ENCODE assay signal across 21 cellular contexts in genomic region chr2:224163573-224164307, GRCh38.
A peak's percentile ranks its signal among the peaks of the same experiment; 100 is the strongest.
DNase-seq lines count a peak whose midpoint lies in the region; ATAC-seq and TF ChIP-seq lines count a peak whose summit lies in the region.
"Had no signal": no experiment of that assay in that cellular context is flagged by ENCODE, and none has a peak within 500 bp of the region (broad histone marks: within the 10 kb centered on the region; RNA-seq: fewer than 3 reads in every experiment).

No MANE protein-coding gene starts in this region.

- H3K4me3 ChIP-seq in left ventricle myocardium inferior (no peak overlapping the region), mammary epithelial cell (replicated peaks in 1 of 3; ENCODE audit: insufficient read depth in 1 of 3, low read depth in 2 of 3, low read length in 3 of 3) (no peak overlapping the region)
- no peak overlapping the region for H3K4me3 ChIP-seq in CD8-positive, alpha-beta T cell (ENCODE audit: low read depth, low read length)
- H3K4me3 ChIP-seq: lung, vagina had no signal

- ATAC-seq in CD8-positive, alpha-beta T cell = no peak
- no peak for ATAC-seq in GM21447 (IDR thresholded peaks at IDR 0.05; ENCODE audit: unreplicated experiment)
- ATAC-seq: natural killer cell treated with Interleukin-12 subunit alpha and Interleukin-12 subunit beta and Interleukin-15 and Interleukin-18, amount 100 ng/mL, for 72 hours had no signal

- in situ Hi-C loops in mammary epithelial cell (cut with MboI; ENCODE audit: low sequenced_read_pairs in 2 of 2) = no loop called here

- dilution Hi-C loops in mammary epithelial cell (cut with HindIII; ENCODE audit: low sequenced_read_pairs) = no loop called here

- no peaks in the 10 kb centered on the region for H3K9me3 Mint-ChIP-seq in CD8-positive, alpha-beta T cell
- H3K9me3 Mint-ChIP-seq: activated naive CD4-positive, alpha-beta T cell treated with anti-CD3 and anti-CD28 coated beads, Interleukin-2, amount 10 ng/mL, durations not matched to agents 7 days and 5 days; natural killer cell treated with Interleukin-12 subunit alpha and Interleukin-12 subunit beta and Interleukin-15 and Interleukin-18, amount 100 ng/mL, for 72 hours had no signal

- POLR2A ChIA-PET in CD8-positive, alpha-beta T cell (lab: Charles Lee) = no interaction called here

- no TSS peak for BruUV-seq in mammary epithelial cell (replicated peaks; lab: Mats Ljungman, UMichigan)

- no peak for DNase-seq in left ventricle myocardium inferior
- DNase-seq in cardiac septum (ENCODE audit: low spot score) = no peak
- peak; percentile 63 for DNase-seq in mammary epithelial cell
- DNase-seq in glomerular visceral epithelial cell (ENCODE audit: extremely low spot score) = peak; percentile 33
- DNase-seq in stromal cell of bone marrow (ENCODE audit: low read depth) = peak; percentile 25
- DNase-seq in CD8-positive, alpha-beta T cell = no peak
- DNase-seq in NCI-H2196 treated with DMSO at 0.1 percent for 48 hours (lab: John Stamatoyannopoulos, UW; ENCODE audit: unreplicated experiment) = no peak
- DNase-seq: ACHN; activated CD4-positive, alpha-beta T cell treated with anti-CD3 and anti-CD28 coated beads, Interleukin-2, amount 50 U/mL, for 1 hour; activated naive CD4-positive, alpha-beta T cell treated with anti-CD3 and anti-CD28 coated beads, Interleukin-2, amount 10 ng/mL, durations not matched to agents 7 days and 5 days; caudate nucleus; CD4-positive, alpha-beta memory T cell; effector memory CD4-positive, alpha-beta T cell; NCI-H345; right cardiac atrium; RPMI8226; SW 1271 had no signal

- H3K27ac ChIP-seq in left ventricle myocardium inferior (replicated peaks) (peak overlapping the region; percentile 42), mammary epithelial cell (ENCODE audit: insufficient read depth, low read depth, low read length) (no peak overlapping the region)
- H3K27ac ChIP-seq in CD8-positive, alpha-beta T cell (ENCODE audit: low read depth, low read length) = no peak overlapping the region
- H3K27ac ChIP-seq: vagina had no signal

- H3K9ac ChIP-seq in mammary epithelial cell (ENCODE audit: insufficient read depth, low read length) = no peak overlapping the region

- H3K4me1 Mint-ChIP-seq in CD8-positive, alpha-beta T cell (ENCODE audit: low read depth) = no peaks in the 10 kb centered on the region
- H3K4me1 Mint-ChIP-seq: activated naive CD4-positive, alpha-beta T cell treated with anti-CD3 and anti-CD28 coated beads, Interleukin-2, amount 10 ng/mL, durations not matched to agents 7 days and 5 days; CD4-positive, alpha-beta memory T cell had no signal

- H3K36me3 Mint-ChIP-seq in CD8-positive, alpha-beta T cell = no peaks in the 10 kb centered on the region
- H3K36me3 Mint-ChIP-seq: activated naive CD4-positive, alpha-beta T cell treated with anti-CD3 and anti-CD28 coated beads, Interleukin-2, amount 10 ng/mL, durations not matched to agents 7 days and 5 days; CD4-positive, alpha-beta memory T cell; natural killer cell treated with Interleukin-12 subunit alpha and Interleukin-12 subunit beta and Interleukin-15 and Interleukin-18, amount 100 ng/mL, for 72 hours had no signal

- peaks cover 13% of the 10 kb centered on the region for H3K27me3 Mint-ChIP-seq in CD8-positive, alpha-beta T cell (ENCODE audit: low read depth)
- H3K27me3 Mint-ChIP-seq: activated naive CD4-positive, alpha-beta T cell treated with anti-CD3 and anti-CD28 coated beads, Interleukin-2, amount 10 ng/mL, durations not matched to agents 7 days and 5 days had no signal

- CTCF ChIA-PET in mammary epithelial cell (lab: Charles Lee; ENCODE audit: low non-redundant PET) = interaction anchor here (0.7 kb wide), 1 partner anchor 15 kb away, joined by 5 read pairs; no protein-coding TSS in a partner anchor
- CTCF ChIA-PET in CD8-positive, alpha-beta T cell (lab: Charles Lee) = no interaction called here

- TF ChIP-seq CTCF in left ventricle myocardium inferior (IDR thresholded peaks at IDR 0.05; ENCODE audit: borderline replicate concordance) (no peak), mammary epithelial cell (conservative IDR thresholded peaks at IDR 0.05 in 1 of 2, IDR thresholded peaks at IDR 0.05 in 1 of 2; ENCODE audit: extremely low read depth in 1 of 2, insufficient read depth in 1 of 2, low read depth in 1 of 2, low read length in 2 of 2) (no peak)
- no peak for TF ChIP-seq CTCF in CD8-positive, alpha-beta T cell (IDR thresholded peaks at IDR 0.05)

- H4K20me1 ChIP-seq in mammary epithelial cell (ENCODE audit: insufficient read depth, low read length) = no peaks in the 10 kb centered on the region

- H3K4me2 ChIP-seq in mammary epithelial cell (ENCODE audit: insufficient read depth, low read depth, low read length) = no peak overlapping the region

- H3K9me3 ChIP-seq in left ventricle myocardium inferior (replicated peaks) (no peaks in the 10 kb centered on the region), mammary epithelial cell (replicated peaks; ENCODE audit: insufficient read depth, low read length) (no peaks in the 10 kb centered on the region)
- no peaks in the 10 kb centered on the region for H3K9me3 ChIP-seq in CD8-positive, alpha-beta T cell (ENCODE audit: low read length)
- H3K9me3 ChIP-seq: vagina had no signal

- no peak overlapping the region for H3K27ac Mint-ChIP-seq in CD8-positive, alpha-beta T cell
- H3K27ac Mint-ChIP-seq: activated naive CD4-positive, alpha-beta T cell treated with anti-CD3 and anti-CD28 coated beads, Interleukin-2, amount 10 ng/mL, durations not matched to agents 7 days and 5 days; CD4-positive, alpha-beta memory T cell; natural killer cell treated with Interleukin-12 subunit alpha and Interleukin-12 subunit beta and Interleukin-15 and Interleukin-18, amount 100 ng/mL, for 72 hours had no signal

- H3K27me3 ChIP-seq in left ventricle myocardium inferior (ENCODE audit: low read depth) (no peaks in the 10 kb centered on the region), mammary epithelial cell (ENCODE audit: insufficient read depth, low read length) (no peaks in the 10 kb centered on the region)
- H3K27me3 ChIP-seq in CD8-positive, alpha-beta T cell (ENCODE audit: insufficient read depth, low read length) = no peaks in the 10 kb centered on the region
- H3K27me3 ChIP-seq: vagina had no signal

- no peak overlapping the region for H3K4me3 Mint-ChIP-seq in CD8-positive, alpha-beta T cell
- H3K4me3 Mint-ChIP-seq: activated naive CD4-positive, alpha-beta T cell treated with anti-CD3 and anti-CD28 coated beads, Interleukin-2, amount 10 ng/mL, durations not matched to agents 7 days and 5 days; CD4-positive, alpha-beta memory T cell; natural killer cell treated with Interleukin-12 subunit alpha and Interleukin-12 subunit beta and Interleukin-15 and Interleukin-18, amount 100 ng/mL, for 72 hours had no signal

- H3K79me2 ChIP-seq in mammary epithelial cell (ENCODE audit: insufficient read depth, low read length) = no peaks in the 10 kb centered on the region

- no peak overlapping the region for H2AFZ ChIP-seq in mammary epithelial cell (ENCODE audit: low read depth, low read length)

- WGBS in mammary epithelial cell (ENCODE audit: low coverage, missing lambda C conversion rate) = 91% methylated on average over 4 of the region's 4 CpGs

- H3K36me3 ChIP-seq in left ventricle myocardium inferior = no peaks in the 10 kb centered on the region
- no peaks in the 10 kb centered on the region for H3K36me3 ChIP-seq in mammary epithelial cell (ENCODE audit: insufficient read depth, low read length)
- no peaks in the 10 kb centered on the region for H3K36me3 ChIP-seq in CD8-positive, alpha-beta T cell (ENCODE audit: insufficient read depth, low read length)
- H3K36me3 ChIP-seq: vagina had no signal

- H3K4me1 ChIP-seq in left ventricle myocardium inferior (peaks cover 23% of the 10 kb centered on the region), mammary epithelial cell (ENCODE audit: insufficient read depth, low read length) (peaks cover 11% of the 10 kb centered on the region)
- no peaks in the 10 kb centered on the region for H3K4me1 ChIP-seq in CD8-positive, alpha-beta T cell (ENCODE audit: insufficient read depth, low read length)
- H3K4me1 ChIP-seq: vagina had no signal

- intact Hi-C loops in left ventricle myocardium inferior (cut with micrococcal nuclease) (no loop called here), cardiac septum (cut with DNase I) (no loop called here), mammary epithelial cell (cut with micrococcal nuclease) (no loop called here)
- intact Hi-C loops in CD8-positive, alpha-beta T cell (cut with DNase I, micrococcal nuclease) = no loop called here

Comparison
In these comparisons a context has a peak if more than half of its experiments do, and no peak if none do; other contexts are left out.
1. DNase-seq: peak in mammary epithelial cell (single experiment), glomerular visceral epithelial cell (single experiment) and stromal cell of bone marrow (single experiment); none in left ventricle myocardium inferior (single experiment), cardiac septum (single experiment), CD8-positive, alpha-beta T cell (0 of 7) and NCI-H2196 treated with DMSO at 0.1 percent for 48 hours (single experiment).